In the genomic region with DNA sequence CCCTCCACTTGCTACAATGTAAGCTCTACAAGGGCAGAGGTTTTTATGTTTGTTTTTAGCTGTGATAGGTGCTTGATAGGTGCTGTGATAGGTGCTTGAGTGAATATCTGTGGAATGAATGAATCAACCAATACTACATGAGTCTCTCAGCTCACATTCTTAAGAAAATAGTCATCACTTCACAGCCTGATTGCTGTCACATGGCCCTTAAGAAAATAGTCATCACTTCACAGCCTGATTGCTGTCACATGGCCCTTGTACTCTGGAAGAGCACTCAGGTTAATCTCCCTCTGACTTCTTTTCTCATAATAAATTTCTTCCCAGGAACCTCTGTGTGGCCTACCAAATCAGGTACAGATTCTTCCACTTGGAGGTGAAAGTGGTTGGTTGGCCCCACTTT, we compare ENCODE assay signal across 16 cellular contexts.
DNase-seq lines count a peak whose midpoint lies in the region; ATAC-seq, FAIRE-seq and TF ChIP-seq lines count a peak whose summit lies in the region.
"Had no signal": no experiment of that assay in that cellular context is flagged by ENCODE, and none has a peak within 500 bp of the region (broad histone marks: within the 10 kb centered on the region; RNA-seq: fewer than 3 reads in every experiment).

No MANE protein-coding gene starts in this region.

- no peak for ATAC-seq in naive thymus-derived CD4-positive, alpha-beta T cell
- no peak for ATAC-seq in psoas muscle
- ATAC-seq: pancreas had no signal

- no peak overlapping the region for H3K27ac Mint-ChIP-seq in naive thymus-derived CD4-positive, alpha-beta T cell
- H3K27ac Mint-ChIP-seq: endodermal cell had no signal

- no peak for TF ChIP-seq CTCF in retinal pigment epithelial cell (conservative IDR thresholded peaks at IDR 0.05; ENCODE audit: low read depth, low read length)
- TF ChIP-seq CTCF in psoas muscle (IDR thresholded peaks at IDR 0.05) = no peak

- no peaks in the 10 kb centered on the region for H3K4me1 Mint-ChIP-seq in naive thymus-derived CD4-positive, alpha-beta T cell

- H3K4me1 ChIP-seq in naive thymus-derived CD4-positive, alpha-beta T cell (ENCODE audit: control insufficient read depth in 2 of 2, insufficient read depth in 2 of 2, low read length in 2 of 2) = no peaks in the 10 kb centered on the region
- no peaks in the 10 kb centered on the region for H3K4me1 ChIP-seq in psoas muscle
- H3K4me1 ChIP-seq: pancreas, Peyer's patch, tibial artery had no signal

- DNase-seq in GM04503 (ENCODE audit: low read depth) (peak; percentile 34), RCC 7860 (ENCODE audit: low spot score) (peak; percentile 72), fibroblast of gingiva (ENCODE audit: low read depth) (peak; percentile 14), retinal pigment epithelial cell (ENCODE audit: low read depth) (peak; percentile 82), psoas muscle (no peak), AG08396 (ENCODE audit: low spot score) (no peak), OCI-M2 (lab: John Stamatoyannopoulos, UW; ENCODE audit: unreplicated experiment) (no peak)
- DNase-seq in naive thymus-derived CD4-positive, alpha-beta T cell = no peak
- DNase-seq: activated CD4-positive, alpha-beta T cell treated with anti-CD3 and anti-CD28 coated beads for 1 hour; activated gamma-delta T cell; endodermal cell; kidney; NCI-H1694 treated with DMSO at 0.1 percent for 48 hours; pancreas; Peyer's patch; tibial artery had no signal

- H3K4me3 ChIP-seq in retinal pigment epithelial cell (ENCODE audit: low read length) = no peak overlapping the region
- H3K4me3 ChIP-seq in naive thymus-derived CD4-positive, alpha-beta T cell (ENCODE audit: low read length) = no peak overlapping the region
- H3K4me3 ChIP-seq in psoas muscle = no peak overlapping the region
- H3K4me3 ChIP-seq: pancreas, Peyer's patch, tibial artery had no signal

- H3K9me3 ChIP-seq in naive thymus-derived CD4-positive, alpha-beta T cell (ENCODE audit: control insufficient read depth in 2 of 3, low read length in 3 of 3) = no peaks in the 10 kb centered on the region
- H3K9me3 ChIP-seq in psoas muscle = no peaks in the 10 kb centered on the region
- H3K9me3 ChIP-seq: pancreas, Peyer's patch, tibial artery had no signal

- H3K36me3 Mint-ChIP-seq in naive thymus-derived CD4-positive, alpha-beta T cell = no peaks in the 10 kb centered on the region

- peaks cover 0 to 1% (median 0%) of the 10 kb centered on the region in 11 donors for H3K9me3 Mint-ChIP-seq in naive thymus-derived CD4-positive, alpha-beta T cell
- H3K9me3 Mint-ChIP-seq: endodermal cell had no signal

- H3K36me3 ChIP-seq in naive thymus-derived CD4-positive, alpha-beta T cell (ENCODE audit: control insufficient read depth in 2 of 3, insufficient read depth in 3 of 3, low read length in 3 of 3) = no peaks in the 10 kb centered on the region
- no peaks in the 10 kb centered on the region for H3K36me3 ChIP-seq in psoas muscle (ENCODE audit: insufficient read depth in 1 of 2, low read depth in 1 of 2)
- H3K36me3 ChIP-seq: pancreas, Peyer's patch, tibial artery had no signal

- no peaks in the 10 kb centered on the region for H3K27me3 ChIP-seq in naive thymus-derived CD4-positive, alpha-beta T cell (ENCODE audit: control insufficient read depth in 2 of 2, insufficient read depth in 2 of 2, low read length in 2 of 2)
- H3K27me3 ChIP-seq in psoas muscle (ENCODE audit: insufficient read depth in 3 of 3, low read length in 2 of 3) = no peaks in the 10 kb centered on the region
- H3K27me3 ChIP-seq: pancreas, Peyer's patch had no signal

- H3K27me3 Mint-ChIP-seq in naive thymus-derived CD4-positive, alpha-beta T cell = peaks cover 2 to 21% (median 11%) of the 10 kb centered on the region in 5 donors

- H3K4me3 Mint-ChIP-seq in naive thymus-derived CD4-positive, alpha-beta T cell = no peak overlapping the region
- H3K4me3 Mint-ChIP-seq: endodermal cell had no signal

- POLR2A ChIA-PET in naive thymus-derived CD4-positive, alpha-beta T cell (lab: Charles Lee) = interaction anchor here (0.7 kb wide), 1 partner anchor 1249 kb away, joined by 3 read pairs; no protein-coding TSS in a partner anchor

- peak; percentile 88 for FAIRE-seq in RCC 7860 (lab: Jason Lieb, UNC)
- FAIRE-seq: kidney, pancreas had no signal

- CTCF ChIA-PET in naive thymus-derived CD4-positive, alpha-beta T cell (lab: Charles Lee) = no interaction called here

- intact Hi-C loops in naive thymus-derived CD4-positive, alpha-beta T cell (cut with micrococcal nuclease) = no loop called here
- intact Hi-C loops in psoas muscle (cut with DNase I) = no loop called here

- no peak overlapping the region for H3K27ac ChIP-seq in naive thymus-derived CD4-positive, alpha-beta T cell (ENCODE audit: low read depth, low read length)
- no peak overlapping the region for H3K27ac ChIP-seq in psoas muscle
- H3K27ac ChIP-seq: pancreas, Peyer's patch, tibial artery had no signal

Comparison
In these comparisons a context has a peak if more than half of its experiments do, and no peak if none do; other contexts are left out.
1. DNase-seq: peak in GM04503 (single experiment), RCC 7860 (single experiment), fibroblast of gingiva (single experiment) and retinal pigment epithelial cell (single experiment); none in naive thymus-derived CD4-positive, alpha-beta T cell (0 of 9), psoas muscle (0 of 2), AG08396 (single experiment) and OCI-M2 (single experiment).